8 cellular contexts compared by ENCODE assay signal in the genomic region with DNA sequence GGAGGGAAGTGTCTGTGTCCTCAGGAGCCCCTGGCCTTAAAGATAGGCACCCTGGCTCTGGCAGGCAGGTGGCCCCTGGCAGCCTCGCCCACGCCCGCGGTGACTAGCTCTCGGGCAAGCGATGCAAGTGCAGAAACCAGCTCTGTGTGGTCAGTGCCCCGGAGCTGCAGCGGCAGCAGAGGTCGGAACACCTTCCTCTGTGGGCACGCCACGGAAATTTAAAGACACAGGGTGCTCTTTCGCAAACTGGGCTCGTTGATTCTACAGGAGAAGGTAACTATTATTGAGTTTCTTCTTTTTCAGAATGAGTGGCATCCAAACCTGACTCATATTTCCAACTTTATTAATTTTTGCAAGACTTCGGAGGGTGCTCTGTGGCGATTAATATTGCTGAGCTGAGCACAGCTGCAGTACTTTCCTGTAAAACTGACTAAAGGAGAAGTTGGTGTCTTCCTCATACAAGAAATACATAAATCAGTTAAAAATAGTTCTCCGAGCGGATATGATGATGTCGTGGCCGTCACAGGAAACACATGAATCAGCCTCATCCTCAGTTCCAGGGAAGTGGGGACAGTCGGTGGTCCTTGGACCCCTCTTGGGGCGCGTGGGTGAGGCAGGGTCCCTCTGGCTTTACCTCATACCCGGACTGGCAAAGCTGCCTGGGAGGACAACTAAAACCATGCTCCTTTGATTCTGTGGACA.
DNase-seq lines count a peak whose midpoint lies in the region; ATAC-seq lines count a peak whose summit lies in the region.

No MANE protein-coding gene starts in this region.

- peak overlapping the region; percentile 98 for H3K27ac Mint-ChIP-seq in activated T-helper 2 cell treated with anti-CD3 and anti-CD28 coated beads, Interferon-gamma antibody, Interleukin-2, Interleukin-4, amounts not matched to agents 10 μg/mL and 5 μg/mL and 100 μg/mL, durations not matched to agents 14 hours and 24 hours and 36 hours
- peak overlapping the region; percentile 100 for H3K27ac Mint-ChIP-seq in stimulated activated naive B cell treated with anti-CD40 and anti-IgM and Interleukin-4, amounts not matched to agents 10 μg/mL and 1 μg/mL and 100 μg/mL, for 72 hours

- ATAC-seq in stimulated activated naive B cell treated with anti-CD40 and anti-IgM and Interleukin-4, amounts not matched to agents 10 μg/mL and 1 μg/mL and 100 μg/mL, for 72 hours (replicated peaks) = peak; percentile 72 to 76
- no peak for ATAC-seq in HG03108 (IDR thresholded peaks at IDR 0.05; ENCODE audit: unreplicated experiment)
- ATAC-seq in HG03571 (IDR thresholded peaks at IDR 0.05; ENCODE audit: unreplicated experiment) = no peak

- no peaks in the 10 kb centered on the region for H3K27me3 Mint-ChIP-seq in activated T-helper 2 cell treated with anti-CD3 and anti-CD28 coated beads, Interferon-gamma antibody, Interleukin-2, Interleukin-4, amounts not matched to agents 10 μg/mL and 5 μg/mL and 100 μg/mL, durations not matched to agents 14 hours and 24 hours and 36 hours (ENCODE audit: low read depth)
- peaks cover 0 to 5% of the 10 kb centered on the region in 2 donors for H3K27me3 Mint-ChIP-seq in stimulated activated naive B cell treated with anti-CD40 and anti-IgM and Interleukin-4, amounts not matched to agents 10 μg/mL and 1 μg/mL and 100 μg/mL, for 72 hours

- H3K9me3 Mint-ChIP-seq in activated T-helper 2 cell treated with anti-CD3 and anti-CD28 coated beads, Interferon-gamma antibody, Interleukin-2, Interleukin-4, amounts not matched to agents 10 μg/mL and 5 μg/mL and 100 μg/mL, durations not matched to agents 14 hours and 24 hours and 36 hours = no peaks in the 10 kb centered on the region
- H3K9me3 Mint-ChIP-seq in stimulated activated naive B cell treated with anti-CD40 and anti-IgM and Interleukin-4, amounts not matched to agents 10 μg/mL and 1 μg/mL and 100 μg/mL, for 72 hours = no peaks in the 10 kb centered on the region

- H3K4me3 Mint-ChIP-seq in activated T-helper 2 cell treated with anti-CD3 and anti-CD28 coated beads, Interferon-gamma antibody, Interleukin-2, Interleukin-4, amounts not matched to agents 10 μg/mL and 5 μg/mL and 100 μg/mL, durations not matched to agents 14 hours and 24 hours and 36 hours (ENCODE audit: low read depth) = peak overlapping the region; percentile 75
- H3K4me3 Mint-ChIP-seq in stimulated activated naive B cell treated with anti-CD40 and anti-IgM and Interleukin-4, amounts not matched to agents 10 μg/mL and 1 μg/mL and 100 μg/mL, for 72 hours = peak overlapping the region; percentile 77 to 81

- peaks cover 57% of the 10 kb centered on the region for H3K4me1 Mint-ChIP-seq in activated T-helper 2 cell treated with anti-CD3 and anti-CD28 coated beads, Interferon-gamma antibody, Interleukin-2, Interleukin-4, amounts not matched to agents 10 μg/mL and 5 μg/mL and 100 μg/mL, durations not matched to agents 14 hours and 24 hours and 36 hours (ENCODE audit: low read depth)
- peaks cover 43 to 80% of the 10 kb centered on the region in 2 donors for H3K4me1 Mint-ChIP-seq in stimulated activated naive B cell treated with anti-CD40 and anti-IgM and Interleukin-4, amounts not matched to agents 10 μg/mL and 1 μg/mL and 100 μg/mL, for 72 hours

- DNase-seq in activated T-cell treated with anti-CD3 and anti-CD28 coated beads for 24 hours (ENCODE audit: low read depth) (peak; percentile 40), activated T-cell treated with anti-CD3 and anti-CD28 coated beads for 4 hours (no peak), lung microvascular endothelial cell (ENCODE audit: low read depth in 2 of 2) (peak; percentile 59 to 82), kidney glomerular epithelial cell (lab: John Stamatoyannopoulos, UW) (no peak)
- DNase-seq in activated T-helper 2 cell treated with anti-CD3 and anti-CD28 coated beads, Interferon-gamma antibody, Interleukin-2, Interleukin-4, amounts not matched to agents 10 μg/mL and 5 μg/mL and 100 μg/mL, durations not matched to agents 14 hours and 24 hours and 36 hours (ENCODE audit: low spot score) = peak; percentile 51
- DNase-seq in stimulated activated naive B cell treated with anti-CD40 and anti-IgM and Interleukin-4, amounts not matched to agents 10 μg/mL and 1 μg/mL and 100 μg/mL, for 72 hours = peak; percentile 72

- intact Hi-C loops in activated T-helper 2 cell treated with anti-CD3 and anti-CD28 coated beads, Interferon-gamma antibody, Interleukin-2, Interleukin-4, amounts not matched to agents 10 μg/mL and 5 μg/mL and 100 μg/mL, durations not matched to agents 14 hours and 24 hours and 36 hours (cut with micrococcal nuclease) = no loop called here

- no peaks in the 10 kb centered on the region for H3K36me3 Mint-ChIP-seq in activated T-helper 2 cell treated with anti-CD3 and anti-CD28 coated beads, Interferon-gamma antibody, Interleukin-2, Interleukin-4, amounts not matched to agents 10 μg/mL and 5 μg/mL and 100 μg/mL, durations not matched to agents 14 hours and 24 hours and 36 hours (ENCODE audit: low read depth)
- H3K36me3 Mint-ChIP-seq in stimulated activated naive B cell treated with anti-CD40 and anti-IgM and Interleukin-4, amounts not matched to agents 10 μg/mL and 1 μg/mL and 100 μg/mL, for 72 hours = no peaks in the 10 kb centered on the region

Comparison
In these comparisons a context has a peak if more than half of its experiments do, and no peak if none do; other contexts are left out.
1. DNase-seq: peak in activated T-cell treated with anti-CD3 and anti-CD28 coated beads for 24 hours (single experiment), activated T-helper 2 cell treated with anti-CD3 and anti-CD28 coated beads, Interferon-gamma antibody, Interleukin-2, Interleukin-4, amounts not matched to agents 10 μg/mL and 5 μg/mL and 100 μg/mL, durations not matched to agents 14 hours and 24 hours and 36 hours (single experiment), lung microvascular endothelial cell (2 of 2) and stimulated activated naive B cell treated with anti-CD40 and anti-IgM and Interleukin-4, amounts not matched to agents 10 μg/mL and 1 μg/mL and 100 μg/mL, for 72 hours (single experiment); none in activated T-cell treated with anti-CD3 and anti-CD28 coated beads for 4 hours (single experiment) and kidney glomerular epithelial cell (single experiment).
2. ATAC-seq: peak in stimulated activated naive B cell treated with anti-CD40 and anti-IgM and Interleukin-4, amounts not matched to agents 10 μg/mL and 1 μg/mL and 100 μg/mL, for 72 hours (2 of 2); none in HG03108 (single experiment) and HG03571 (single experiment).